29 cellular contexts compared by ENCODE assay signal in the genomic region with DNA sequence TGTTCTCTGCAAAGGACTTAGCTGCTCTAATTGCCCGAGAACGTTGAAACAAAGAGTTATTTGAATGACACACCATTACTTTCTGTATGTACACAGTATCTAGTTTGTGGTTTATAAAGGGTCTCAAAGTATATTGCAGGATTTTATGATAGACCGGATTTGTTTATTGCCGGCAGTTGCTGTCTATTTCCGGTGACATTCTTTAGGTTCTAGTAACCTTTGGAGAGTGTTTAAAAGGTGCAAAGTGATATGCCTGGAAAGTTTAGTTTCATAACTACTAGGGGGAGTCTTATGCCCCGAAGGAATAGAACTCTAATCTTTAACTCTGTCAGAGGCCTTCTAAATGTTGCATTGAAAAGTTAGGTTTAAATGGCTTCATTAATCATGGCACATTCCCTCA.
DNase-seq lines count a peak whose midpoint lies in the region; ATAC-seq and TF ChIP-seq lines count a peak whose summit lies in the region.
"Had no signal": no experiment of that assay in that cellular context is flagged by ENCODE, and none has a peak within 500 bp of the region (broad histone marks: within the 10 kb centered on the region; RNA-seq: fewer than 3 reads in every experiment).

No MANE protein-coding gene starts in this region.

- 22% methylated on average over 6 of the region's 6 CpGs for WGBS in hepatocyte (ENCODE audit: low lambda C conversion rate, missing lambda C conversion rate)

- no peaks in the 10 kb centered on the region for H3K27me3 ChIP-seq in RWPE2 (ENCODE audit: insufficient read depth, poor library complexity, severe bottlenecking)
- H3K27me3 ChIP-seq in hepatocyte = no peaks in the 10 kb centered on the region
- H3K27me3 ChIP-seq: brain microvascular endothelial cell, esophagus muscularis mucosa, gastrocnemius medialis, neutrophil, sigmoid colon, SJCRH30 had no signal

- no peak for TF ChIP-seq CTCF in HFFc6 (IDR thresholded peaks at IDR 0.05)
- no peak for TF ChIP-seq CTCF in RWPE2 (IDR thresholded peaks at IDR 0.05; ENCODE audit: poor library complexity, severe bottlenecking)
- no peak for TF ChIP-seq CTCF in hepatocyte (IDR thresholded peaks at IDR 0.05; ENCODE audit: poor library complexity)
- no peak for TF ChIP-seq CTCF in type B pancreatic cell (conservative IDR thresholded peaks at IDR 0.05)

- H3K79me2 ChIP-seq in hepatocyte = no peaks in the 10 kb centered on the region

- H3K36me3 Mint-ChIP-seq in HFFc6 (ENCODE audit: low read depth) (peaks cover 44% of the 10 kb centered on the region), type B pancreatic cell (no peaks in the 10 kb centered on the region)
- no peaks in the 10 kb centered on the region for H3K36me3 Mint-ChIP-seq in activated naive CD8-positive, alpha-beta T cell treated with anti-CD3 and anti-CD28 coated beads for 36 hours
- H3K36me3 Mint-ChIP-seq: CD14-positive monocyte; IgD-negative memory B cell; naive B cell; stimulated activated naive B cell treated with anti-CD40 and anti-IgM and Interleukin-4, amounts not matched to agents 10 μg/mL and 1 μg/mL and 100 μg/mL, for 72 hours had no signal

- H3K27ac ChIP-seq in RWPE2 (ENCODE audit: poor library complexity, severe bottlenecking) = no peak overlapping the region
- H3K27ac ChIP-seq in hepatocyte = peak overlapping the region; percentile 62
- H3K27ac ChIP-seq: brain microvascular endothelial cell, coronary artery, esophagus muscularis mucosa, neutrophil, prostate gland, sigmoid colon, SJCRH30 had no signal

- peak overlapping the region; percentile 59 for H3K4me3 Mint-ChIP-seq in HFFc6
- H3K4me3 Mint-ChIP-seq in type B pancreatic cell = peak overlapping the region; percentile 3
- no peak overlapping the region for H3K4me3 Mint-ChIP-seq in activated naive CD8-positive, alpha-beta T cell treated with anti-CD3 and anti-CD28 coated beads for 36 hours
- H3K4me3 Mint-ChIP-seq: activated naive CD4-positive, alpha-beta T cell treated with anti-CD3 and anti-CD28 coated beads for 36 hours; CD14-positive monocyte; IgD-negative memory B cell; naive B cell; stimulated activated naive B cell treated with anti-CD40 and anti-IgM and Interleukin-4, amounts not matched to agents 10 μg/mL and 1 μg/mL and 100 μg/mL, for 72 hours had no signal

- peak overlapping the region; percentile 46 for H3K4me2 ChIP-seq in hepatocyte

- no peaks in the 10 kb centered on the region for H3K4me1 ChIP-seq in RWPE2 (ENCODE audit: insufficient read depth, poor library complexity, severe bottlenecking)
- H3K4me1 ChIP-seq in hepatocyte (ENCODE audit: insufficient read depth) = peaks cover 10% of the 10 kb centered on the region
- H3K4me1 ChIP-seq: esophagus muscularis mucosa, prostate gland, sigmoid colon, SJCRH30 had no signal

- no peak overlapping the region for H2AFZ ChIP-seq in hepatocyte

- no peaks in the 10 kb centered on the region for H4K20me1 ChIP-seq in hepatocyte (ENCODE audit: insufficient read depth, poor library complexity, severe bottlenecking)

- peak overlapping the region; percentile 74 for H3K27ac Mint-ChIP-seq in HFFc6
- no peak overlapping the region for H3K27ac Mint-ChIP-seq in type B pancreatic cell
- H3K27ac Mint-ChIP-seq in activated naive CD8-positive, alpha-beta T cell treated with anti-CD3 and anti-CD28 coated beads for 36 hours = no peak overlapping the region
- H3K27ac Mint-ChIP-seq: activated naive CD4-positive, alpha-beta T cell treated with anti-CD3 and anti-CD28 coated beads for 36 hours; CD14-positive monocyte; IgD-negative memory B cell; stimulated activated naive B cell treated with anti-CD40 and anti-IgM and Interleukin-4, amounts not matched to agents 10 μg/mL and 1 μg/mL and 100 μg/mL, for 72 hours had no signal

- H3K4me3 ChIP-seq in RWPE2 (ENCODE audit: severe bottlenecking) (no peak overlapping the region), hepatocyte (no peak overlapping the region)
- H3K4me3 ChIP-seq: coronary artery, esophagus muscularis mucosa, gastrocnemius medialis, prostate gland, sigmoid colon, SJCRH30 had no signal

- peak; percentile 46 for DNase-seq in HFFc6
- no peak for DNase-seq in RWPE2 (ENCODE audit: low spot score)
- DNase-seq in hepatocyte (ENCODE audit: low spot score) = no peak
- no peak for DNase-seq in type B pancreatic cell (ENCODE audit: extremely low spot score, unreplicated experiment)
- no peak for DNase-seq in MV-4-11 (lab: John Stamatoyannopoulos, UW)
- no peak for DNase-seq in stimulated activated CD4-positive, alpha-beta T cell treated with anti-CD3 and anti-CD28 coated beads, Interleukin-4, amount 100 ng/mL, for 4 hours
- DNase-seq in activated naive CD8-positive, alpha-beta T cell treated with anti-CD3 and anti-CD28 coated beads for 36 hours = no peak
- DNase-seq: activated CD4-positive, alpha-beta T cell treated with anti-CD3 and anti-CD28 coated beads, Interleukin-2, amount 50 U/mL, for 48 hours; activated naive CD4-positive, alpha-beta T cell treated with anti-CD3 and anti-CD28 coated beads for 36 hours; amniotic stem cell; brain microvascular endothelial cell; gastrocnemius medialis; mesendoderm; naive B cell; NCI-H1105 treated with DMSO at 0.1 percent for 48 hours; NCI-H2029; NCI-H2227 treated with DMSO at 0.1 percent for 48 hours; sigmoid colon; SJCRH30; stimulated activated naive B cell treated with anti-CD40 and anti-IgM and Interleukin-4, amounts not matched to agents 10 μg/mL and 1 μg/mL and 100 μg/mL, for 72 hours had no signal

- H3K27me3 Mint-ChIP-seq in HFFc6 (ENCODE audit: insufficient read depth) (no peaks in the 10 kb centered on the region; the same call in 1 of the 2 replicates), type B pancreatic cell (no peaks in the 10 kb centered on the region)
- H3K27me3 Mint-ChIP-seq in activated naive CD8-positive, alpha-beta T cell treated with anti-CD3 and anti-CD28 coated beads for 36 hours = peaks cover 14% of the 10 kb centered on the region

- H3K9me3 ChIP-seq in RWPE2 (ENCODE audit: severe bottlenecking) (no peaks in the 10 kb centered on the region), hepatocyte (ENCODE audit: low read depth) (no peaks in the 10 kb centered on the region)
- H3K9me3 ChIP-seq: esophagus muscularis mucosa, gastrocnemius medialis, neutrophil, prostate gland, sigmoid colon, SJCRH30 had no signal

- peak; percentile 35; the same call in 2 of the 3 replicates for ATAC-seq in RWPE2 (ENCODE audit: low read depth)
- ATAC-seq: activated CD4-positive, CD25-positive, alpha-beta regulatory T cell treated with anti-CD3 and anti-CD28 coated beads, Interleukin-2, amount 50 U/mL, for 24 hours; gastrocnemius medialis; HCT116; left lobe of liver; stimulated activated naive B cell treated with anti-CD40 and anti-IgM and Interleukin-4, amounts not matched to agents 10 μg/mL and 1 μg/mL and 100 μg/mL, for 72 hours had no signal

- no peaks in the 10 kb centered on the region for H3K9me2 ChIP-seq in hepatocyte (replicated peaks; ENCODE audit: insufficient read depth)

- H3K4me1 Mint-ChIP-seq in HFFc6 (ENCODE audit: low read depth) = peaks cover 40% of the 10 kb centered on the region
- peaks cover 21% of the 10 kb centered on the region for H3K4me1 Mint-ChIP-seq in type B pancreatic cell (ENCODE audit: unreplicated experiment)
- no peaks in the 10 kb centered on the region for H3K4me1 Mint-ChIP-seq in activated naive CD8-positive, alpha-beta T cell treated with anti-CD3 and anti-CD28 coated beads for 36 hours
- H3K4me1 Mint-ChIP-seq: IgD-negative memory B cell had no signal

- H3K9me3 Mint-ChIP-seq in HFFc6 = no peaks in the 10 kb centered on the region
- H3K9me3 Mint-ChIP-seq in type B pancreatic cell = no peaks in the 10 kb centered on the region
- H3K9me3 Mint-ChIP-seq in activated naive CD8-positive, alpha-beta T cell treated with anti-CD3 and anti-CD28 coated beads for 36 hours = no peaks in the 10 kb centered on the region
- H3K9me3 Mint-ChIP-seq: activated naive CD4-positive, alpha-beta T cell treated with anti-CD3 and anti-CD28 coated beads for 36 hours; CD14-positive monocyte; IgD-negative memory B cell; naive B cell; stimulated activated naive B cell treated with anti-CD40 and anti-IgM and Interleukin-4, amounts not matched to agents 10 μg/mL and 1 μg/mL and 100 μg/mL, for 72 hours had no signal

- no peaks in the 10 kb centered on the region for H3K36me3 ChIP-seq in RWPE2 (ENCODE audit: low read depth)
- H3K36me3 ChIP-seq in hepatocyte (replicated peaks; ENCODE audit: insufficient read depth, low read depth) = no peaks in the 10 kb centered on the region
- H3K36me3 ChIP-seq: gastrocnemius medialis, neutrophil, prostate gland, sigmoid colon, SJCRH30 had no signal
